In genomic region chr20:35125753-35126152, GRCh38 we compare ENCODE assay signal across 33 cellular contexts.
"Had no signal": no experiment of that assay in that cellular context is flagged by ENCODE, and none has a peak within 500 bp of the region (broad histone marks: within the 10 kb centered on the region; RNA-seq: fewer than 3 reads in every experiment).

No MANE protein-coding gene starts in this region.

- H3K36me3 ChIP-seq: WERI-Rb-1 had no signal

- ATAC-seq: activated CD4-positive, CD25-positive, alpha-beta regulatory T cell treated with anti-CD3 and anti-CD28 coated beads, Interleukin-2, amount 50 U/mL, for 24 hours; activated CD8-positive, alpha-beta T cell treated with anti-CD3 and anti-CD28 coated beads for 36 hours; activated naive CD8-positive, alpha-beta T cell treated with anti-CD3 and anti-CD28 coated beads, Interleukin-2, amount 50 U/mL, for 24 hours; activated T-cell treated with anti-CD3 and anti-CD28 coated beads, Interleukin-2, amount 50 U/mL, for 4 hours; body of pancreas; esophagus mucosa; T-cell had no signal

- H3K4me3 Mint-ChIP-seq: activated B cell treated with CpG ODN at 0.5 μM for 24 hours; activated CD8-positive, alpha-beta T cell treated with anti-CD3 and anti-CD28 coated beads for 36 hours; activated naive CD4-positive, alpha-beta T cell treated with anti-CD3 and anti-CD28 coated beads, Interleukin-2, amount 50 U/mL, for 24 hours; activated naive CD8-positive, alpha-beta T cell treated with anti-CD3 and anti-CD28 coated beads for 36 hours; activated naive CD8-positive, alpha-beta T cell treated with anti-CD3 and anti-CD28 coated beads, Interleukin-2, amount 50 U/mL, for 24 hours; activated T-cell treated with anti-CD3 and anti-CD28 coated beads, Interleukin-2, amount 50 U/mL, for 4 hours; activated T-helper 1 cell treated with anti-CD3 and anti-CD28 coated beads, Interleukin-12 subunit alpha, Interleukin-12 subunit beta, Interleukin-2, Interleukin-4 antibody, amounts not matched to agents 30 ng/mL and 10 ng/mL and 1 ng/mL, durations not matched to agents 14 hours and 24 hours and 36 hours; dendritic cell treated with granulocyte-macrophage colony-stimulating factor and Interleukin-4, amounts not matched to agents 40 ng/mL and 50 ng/mL, for 4 days; endodermal cell; T-cell; T-helper 1 cell treated with Interleukin-12 subunit alpha and Interleukin-12 subunit beta and Interleukin-4 antibody, amounts not matched to agents 30 μg/mL and 1 μg/mL, for 36 hours; T-helper 2 cell treated with Interferon-gamma antibody and Interleukin-4, amounts not matched to agents 5 μg/mL and 100 μg/mL, for 36 hours had no signal

- H3K27ac ChIP-seq: adrenal gland, body of pancreas, coronary artery, dorsolateral prefrontal cortex, WERI-Rb-1 had no signal

- H3K9me3 Mint-ChIP-seq: activated B cell treated with CpG ODN at 0.5 μM for 24 hours; activated CD8-positive, alpha-beta T cell treated with anti-CD3 and anti-CD28 coated beads for 36 hours; activated naive CD4-positive, alpha-beta T cell treated with anti-CD3 and anti-CD28 coated beads, Interleukin-2, amount 50 U/mL, for 24 hours; activated naive CD8-positive, alpha-beta T cell treated with anti-CD3 and anti-CD28 coated beads for 36 hours; activated naive CD8-positive, alpha-beta T cell treated with anti-CD3 and anti-CD28 coated beads, Interleukin-2, amount 50 U/mL, for 24 hours; activated T-cell treated with anti-CD3 and anti-CD28 coated beads, Interleukin-2, amount 50 U/mL, for 4 hours; activated T-helper 1 cell treated with anti-CD3 and anti-CD28 coated beads, Interleukin-12 subunit alpha, Interleukin-12 subunit beta, Interleukin-2, Interleukin-4 antibody, amounts not matched to agents 30 ng/mL and 10 ng/mL and 1 ng/mL, durations not matched to agents 14 hours and 24 hours and 36 hours; dendritic cell treated with granulocyte-macrophage colony-stimulating factor and Interleukin-4, amounts not matched to agents 40 ng/mL and 50 ng/mL, for 4 days; endodermal cell; T-cell; T-helper 1 cell treated with Interleukin-12 subunit alpha and Interleukin-12 subunit beta and Interleukin-4 antibody, amounts not matched to agents 30 μg/mL and 1 μg/mL, for 36 hours; T-helper 2 cell treated with Interferon-gamma antibody and Interleukin-4, amounts not matched to agents 5 μg/mL and 100 μg/mL, for 36 hours had no signal

- H3K9me3 ChIP-seq: adrenal gland, body of pancreas had no signal

- DNase-seq: activated B cell treated with CpG ODN at 0.5 μM for 24 hours; activated CD4-positive, alpha-beta T cell treated with anti-CD3 and anti-CD28 coated beads for 48 hours; activated CD4-positive, alpha-beta T cell treated with anti-CD3 and anti-CD28 coated beads, Interleukin-2, amount 50 U/mL, for 1 hour; activated CD4-positive, alpha-beta T cell treated with anti-CD3 and anti-CD28 coated beads, Interleukin-2, amount 50 U/mL, for 48 hours; activated CD8-positive, alpha-beta memory T cell treated with anti-CD3 and anti-CD28 coated beads for 24 hours; activated CD8-positive, alpha-beta T cell treated with anti-CD3 and anti-CD28 coated beads for 36 hours; activated gamma-delta T cell; activated naive CD4-positive, alpha-beta T cell; activated naive CD8-positive, alpha-beta T cell treated with anti-CD3 and anti-CD28 coated beads for 36 hours; activated naive CD8-positive, alpha-beta T cell treated with anti-CD3 and anti-CD28 coated beads, Interleukin-2, amount 50 U/mL, for 24 hours; activated T-cell treated with anti-CD3 and anti-CD28 coated beads, Interleukin-2, amount 50 U/mL, for 4 hours; adrenal gland; amygdala; aorta; body of pancreas; central memory CD4-positive, alpha-beta T cell; dorsolateral prefrontal cortex; effector memory CD4-positive, alpha-beta T cell; endodermal cell; foreskin fibroblast; head of caudate nucleus; SW 1271; T-cell; T1000; WERI-Rb-1 had no signal

- H3K4me1 Mint-ChIP-seq: activated B cell treated with CpG ODN at 0.5 μM for 24 hours; activated naive CD4-positive, alpha-beta T cell treated with anti-CD3 and anti-CD28 coated beads, Interleukin-2, amount 50 U/mL, for 24 hours; activated naive CD8-positive, alpha-beta T cell treated with anti-CD3 and anti-CD28 coated beads for 36 hours; endodermal cell had no signal

- H3K27me3 Mint-ChIP-seq: activated B cell treated with CpG ODN at 0.5 μM for 24 hours; activated CD8-positive, alpha-beta T cell treated with anti-CD3 and anti-CD28 coated beads for 36 hours; activated naive CD4-positive, alpha-beta T cell treated with anti-CD3 and anti-CD28 coated beads, Interleukin-2, amount 50 U/mL, for 24 hours; activated naive CD8-positive, alpha-beta T cell treated with anti-CD3 and anti-CD28 coated beads for 36 hours; activated naive CD8-positive, alpha-beta T cell treated with anti-CD3 and anti-CD28 coated beads, Interleukin-2, amount 50 U/mL, for 24 hours; dendritic cell treated with granulocyte-macrophage colony-stimulating factor and Interleukin-4, amounts not matched to agents 40 ng/mL and 50 ng/mL, for 4 days; T-cell had no signal

- H3K4me1 ChIP-seq: body of pancreas had no signal

- H3K27ac Mint-ChIP-seq: activated B cell treated with CpG ODN at 0.5 μM for 24 hours; activated CD8-positive, alpha-beta T cell treated with anti-CD3 and anti-CD28 coated beads for 36 hours; activated naive CD4-positive, alpha-beta T cell treated with anti-CD3 and anti-CD28 coated beads, Interleukin-2, amount 50 U/mL, for 24 hours; activated naive CD8-positive, alpha-beta T cell treated with anti-CD3 and anti-CD28 coated beads for 36 hours; activated naive CD8-positive, alpha-beta T cell treated with anti-CD3 and anti-CD28 coated beads, Interleukin-2, amount 50 U/mL, for 24 hours; activated T-helper 1 cell treated with anti-CD3 and anti-CD28 coated beads, Interleukin-12 subunit alpha, Interleukin-12 subunit beta, Interleukin-2, Interleukin-4 antibody, amounts not matched to agents 30 ng/mL and 10 ng/mL and 1 ng/mL, durations not matched to agents 14 hours and 24 hours and 36 hours; dendritic cell treated with granulocyte-macrophage colony-stimulating factor and Interleukin-4, amounts not matched to agents 40 ng/mL and 50 ng/mL, for 4 days; endodermal cell; T-cell; T-helper 1 cell treated with Interleukin-12 subunit alpha and Interleukin-12 subunit beta and Interleukin-4 antibody, amounts not matched to agents 30 μg/mL and 1 μg/mL, for 36 hours; T-helper 2 cell treated with Interferon-gamma antibody and Interleukin-4, amounts not matched to agents 5 μg/mL and 100 μg/mL, for 36 hours had no signal

- H3K4me3 ChIP-seq: adrenal gland, body of pancreas, coronary artery, dorsolateral prefrontal cortex had no signal

- H3K27me3 ChIP-seq: adrenal gland, body of pancreas, dorsolateral prefrontal cortex had no signal
